ENCODE assay signal across 8 cellular contexts in the genomic region with DNA sequence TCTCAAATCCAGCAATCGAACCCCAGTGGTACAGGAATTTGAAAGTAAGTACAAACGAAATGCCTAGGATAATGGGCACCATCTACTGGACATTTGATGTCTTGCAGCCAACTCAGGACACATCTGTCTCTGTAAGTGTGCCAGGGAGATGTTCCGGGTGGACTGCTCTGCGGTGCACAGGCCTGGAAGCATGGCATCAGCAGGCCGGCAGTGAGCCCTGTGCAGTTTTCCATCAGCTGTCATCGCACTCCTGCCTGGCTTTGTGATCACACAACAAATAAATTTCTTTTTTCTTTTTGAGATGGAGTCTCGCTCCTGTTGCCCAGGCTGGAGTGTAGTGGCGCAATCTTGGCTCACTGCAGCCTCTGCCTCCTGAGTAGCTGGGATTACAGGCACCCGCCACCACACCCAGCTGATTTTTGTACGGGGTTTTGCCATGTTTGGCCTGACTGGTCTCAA.
A peak's percentile ranks its signal among the peaks of the same experiment; 100 is the strongest.
DNase-seq lines count a peak whose midpoint lies in the region; ATAC-seq and TF ChIP-seq lines count a peak whose summit lies in the region.

No MANE protein-coding gene starts in this region.

- in situ Hi-C loops in GM13977 (cut with MboI; ENCODE audit: low pct_unique_long_range_greater_than_20kb, low sequenced_read_pairs, unreplicated experiment): no loop called here

- no peak overlapping the region for H2AFZ ChIP-seq in PC-9

- H3F3A ChIP-seq in PC-9 (ENCODE audit: insufficient read depth, low read depth): no peaks in the 10 kb centered on the region

- no peak overlapping the region for H3K27ac ChIP-seq in PC-9
- peak overlapping the region; percentile 35 for H3K27ac ChIP-seq in left ventricle myocardium inferior (replicated peaks)

- BruUV-seq in PC-9 (replicated peaks; lab: Mats Ljungman, UMichigan): no TSS peak

- intact Hi-C loops in PC-9 (cut with micrococcal nuclease; ENCODE audit: unreplicated experiment): loop anchor here (2.0 kb wide), 1 partner anchor 89 kb away; no protein-coding TSS in a partner anchor
- intact Hi-C loops in left ventricle myocardium inferior (cut with micrococcal nuclease): loop anchor here (2.0 to 10.0 kb wide), 2 partner anchors 89 to 215 kb away; no protein-coding TSS in a partner anchor
- intact Hi-C loops in posterior vena cava (cut with DNase I): loop anchor here (2.0 to 5.0 kb wide), 3 partner anchors 88 to 208 kb away; no protein-coding TSS in a partner anchor

- DNase-seq in AG09319 (ENCODE audit: extremely low read depth, low read depth): peak; percentile 72
- DNase-seq in GM13977 (ENCODE audit: low spot score): peak; percentile 70
- DNase-seq in HuH-7.5 (ENCODE audit: low spot score): peak; percentile 24
- peak in 1 of 2 experiments; percentile 19 for DNase-seq in PC-9
- peak; percentile 62 for DNase-seq in amniotic stem cell (lab: John Stamatoyannopoulos, UW)
- no peak for DNase-seq in left ventricle myocardium inferior
- DNase-seq in posterior vena cava (ENCODE audit: low spot score): peak; percentile 81

- no peak overlapping the region for H3K4me2 ChIP-seq in PC-9

- POLR2A ChIA-PET in PC-9 (lab: Charles Lee; ENCODE audit: unreplicated experiment): no interaction called here

- H3K36me3 ChIP-seq in PC-9 (ENCODE audit: low read depth) (no peaks in the 10 kb centered on the region), left ventricle myocardium inferior (peaks cover 15% of the 10 kb centered on the region)

- ATAC-seq in HG02798 (IDR thresholded peaks at IDR 0.05; ENCODE audit: poor library complexity, unreplicated experiment): no peak

- peaks cover 77% of the 10 kb centered on the region for H3K27me3 ChIP-seq in PC-9 (ENCODE audit: insufficient read depth, low read depth)
- no peaks in the 10 kb centered on the region for H3K27me3 ChIP-seq in left ventricle myocardium inferior (ENCODE audit: low read depth)

- H3K79me2 ChIP-seq in PC-9 (ENCODE audit: low read depth): no peaks in the 10 kb centered on the region

- H3K4me3 ChIP-seq in PC-9: no peak overlapping the region
- no peak overlapping the region for H3K4me3 ChIP-seq in left ventricle myocardium inferior

- H3K9me3 ChIP-seq in PC-9 (ENCODE audit: insufficient read depth, low read depth): no peaks in the 10 kb centered on the region
- no peaks in the 10 kb centered on the region for H3K9me3 ChIP-seq in left ventricle myocardium inferior (replicated peaks)

- no peaks in the 10 kb centered on the region for H4K20me1 ChIP-seq in PC-9 (ENCODE audit: insufficient read depth)

- H3K4me1 ChIP-seq in PC-9 (replicated peaks; ENCODE audit: insufficient read depth): no peaks in the 10 kb centered on the region
- peaks cover 6% of the 10 kb centered on the region for H3K4me1 ChIP-seq in left ventricle myocardium inferior

- H3K9me2 ChIP-seq in PC-9 (ENCODE audit: insufficient read depth): no peaks in the 10 kb centered on the region

- CTCF ChIA-PET in PC-9 (lab: Charles Lee): no interaction called here

- peak; percentile 86 for TF ChIP-seq CTCF in AG09319 (IDR thresholded peaks at IDR 0.05; ENCODE audit: low read depth, low read length)
- TF ChIP-seq CTCF in GM13977 (IDR thresholded peaks at IDR 0.05; ENCODE audit: extremely low read depth, insufficient read depth, missing control alignments): peak; percentile 74
- peak; percentile 81 for TF ChIP-seq CTCF in PC-9 (conservative IDR thresholded peaks at IDR 0.05)
- peak; percentile 94 for TF ChIP-seq CTCF in left ventricle myocardium inferior (IDR thresholded peaks at IDR 0.05; ENCODE audit: borderline replicate concordance)
